In the genomic region with DNA sequence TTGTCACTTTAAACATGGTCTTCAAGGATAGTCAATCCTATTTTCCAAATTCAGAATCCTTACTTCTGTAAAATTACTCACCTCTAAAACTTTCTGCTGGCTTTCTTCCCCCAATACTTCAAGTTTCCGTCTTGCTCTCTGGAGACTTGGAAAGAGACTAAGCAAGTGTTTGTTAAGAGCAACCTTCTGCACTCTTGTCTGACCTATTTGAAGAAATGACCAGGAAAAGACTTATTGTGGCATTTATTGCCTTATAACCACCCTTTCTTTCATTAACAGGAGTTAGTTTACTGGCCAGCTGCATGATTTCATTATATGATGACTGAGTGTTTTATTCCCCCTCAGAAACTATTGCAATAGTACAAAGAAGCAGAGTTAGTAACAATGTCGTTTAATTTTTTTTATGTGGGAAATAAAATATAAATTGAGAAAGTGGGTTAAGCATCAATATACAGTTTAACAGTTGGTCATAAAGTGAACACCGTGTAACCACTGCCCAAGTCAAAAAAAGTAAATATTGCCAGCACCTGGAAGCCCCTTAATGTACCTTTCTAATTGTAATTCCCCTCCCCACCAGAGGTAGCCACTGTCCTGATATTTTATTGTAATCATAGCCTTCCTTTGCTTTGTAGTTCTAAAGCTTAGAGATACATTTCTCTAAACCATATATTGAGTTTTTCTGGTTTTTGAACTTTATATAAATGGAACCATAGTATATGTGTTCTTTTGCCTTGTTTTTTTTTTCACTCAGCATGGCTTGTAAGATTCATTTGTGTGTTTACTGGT, we compare ENCODE assay signal across 24 cellular contexts.
"Had no signal": no experiment of that assay in that cellular context is flagged by ENCODE, and none has a peak within 500 bp of the region (broad histone marks: within the 10 kb centered on the region; RNA-seq: fewer than 3 reads in every experiment).

No MANE protein-coding gene starts in this region.

- H3K4me3 ChIP-seq: lung, skin epidermis, testis, upper lobe of left lung had no signal

- H3K36me3 ChIP-seq: upper lobe of left lung had no signal

- ATAC-seq: activated CD4-positive, alpha-beta T cell treated with anti-CD3 and anti-CD28 coated beads for 36 hours; activated CD8-positive, alpha-beta memory T cell treated with anti-CD3 and anti-CD28 coated beads, Interleukin-2, amount 10 ng/mL, durations not matched to agents 7 days and 5 days; left colon; right cardiac atrium; stimulated activated effector memory CD8-positive, alpha-beta T cell treated with anti-CD3 and anti-CD28 coated beads, Interleukin-12 subunit alpha, Interleukin-12 subunit beta, amount 100 ng/mL, for 72 hours; T-cell; WTC11 had no signal

- H3K27ac ChIP-seq: epithelial cell of prostate, skin epidermis, testis, upper lobe of left lung had no signal

- H3K36me3 Mint-ChIP-seq: activated CD4-positive, alpha-beta memory T cell treated with anti-CD3 and anti-CD28 coated beads for 36 hours; activated CD8-positive, alpha-beta memory T cell treated with anti-CD3 and anti-CD28 coated beads, Interleukin-2, amount 10 ng/mL, durations not matched to agents 7 days and 5 days; brain; natural killer cell treated with Interleukin-12 subunit alpha and Interleukin-12 subunit beta and Interleukin-15 and Interleukin-18, amount 100 ng/mL, for 72 hours; stimulated activated effector memory CD8-positive, alpha-beta T cell treated with anti-CD3 and anti-CD28 coated beads, Interleukin-12 subunit alpha, Interleukin-12 subunit beta, amount 100 ng/mL, for 72 hours; T-cell; WTC11 had no signal

- H3K9me3 Mint-ChIP-seq: activated CD4-positive, alpha-beta memory T cell treated with anti-CD3 and anti-CD28 coated beads for 36 hours; brain; natural killer cell treated with Interleukin-12 subunit alpha and Interleukin-12 subunit beta and Interleukin-15 and Interleukin-18, amount 100 ng/mL, for 72 hours; stimulated activated effector memory CD8-positive, alpha-beta T cell treated with anti-CD3 and anti-CD28 coated beads, Interleukin-12 subunit alpha, Interleukin-12 subunit beta, amount 100 ng/mL, for 72 hours; T-cell; WTC11 had no signal

- H3K9me3 ChIP-seq: testis, upper lobe of left lung had no signal

- DNase-seq: activated CD4-positive, alpha-beta memory T cell treated with anti-CD3 and anti-CD28 coated beads for 36 hours; activated CD4-positive, alpha-beta T cell treated with anti-CD3 and anti-CD28 coated beads for 36 hours; activated CD8-positive, alpha-beta memory T cell treated with anti-CD3 and anti-CD28 coated beads, Interleukin-2, amount 10 ng/mL, durations not matched to agents 7 days and 5 days; activated naive CD4-positive, alpha-beta T cell treated with Interleukin-2 at 50 U/mL for 16 hours; caudate nucleus; foreskin melanocyte; glutamatergic neuron; hypothalamus; islet precursor cell; left colon; right cardiac atrium; stimulated activated CD4-positive, alpha-beta T cell treated with anti-CD3 and anti-CD28 coated beads, Interleukin-15, amount 100 ng/mL, for 24 hours; stimulated activated CD4-positive, alpha-beta T cell treated with anti-CD3 and anti-CD28 coated beads, Interleukin-4, amount 100 ng/mL, for 24 hours; T-cell; testis; upper lobe of left lung had no signal

- H3K4me1 Mint-ChIP-seq: activated CD4-positive, alpha-beta T cell treated with anti-CD3 and anti-CD28 coated beads for 36 hours; stimulated activated effector memory CD8-positive, alpha-beta T cell treated with anti-CD3 and anti-CD28 coated beads, Interleukin-12 subunit alpha, Interleukin-12 subunit beta, amount 100 ng/mL, for 72 hours; T-cell had no signal

- H3K27me3 ChIP-seq: testis, upper lobe of left lung had no signal

- H3K27ac Mint-ChIP-seq: activated CD4-positive, alpha-beta memory T cell treated with anti-CD3 and anti-CD28 coated beads for 36 hours; activated CD4-positive, alpha-beta T cell treated with anti-CD3 and anti-CD28 coated beads for 36 hours; activated CD8-positive, alpha-beta memory T cell treated with anti-CD3 and anti-CD28 coated beads, Interleukin-2, amount 10 ng/mL, durations not matched to agents 7 days and 5 days; natural killer cell treated with Interleukin-12 subunit alpha and Interleukin-12 subunit beta and Interleukin-15 and Interleukin-18, amount 100 ng/mL, for 72 hours; progenitor cell of endocrine pancreas; stimulated activated effector memory CD8-positive, alpha-beta T cell treated with anti-CD3 and anti-CD28 coated beads, Interleukin-12 subunit alpha, Interleukin-12 subunit beta, amount 100 ng/mL, for 72 hours; T-cell; WTC11 had no signal

- H3K4me3 Mint-ChIP-seq: activated CD4-positive, alpha-beta memory T cell treated with anti-CD3 and anti-CD28 coated beads for 36 hours; activated CD4-positive, alpha-beta T cell treated with anti-CD3 and anti-CD28 coated beads for 36 hours; activated CD8-positive, alpha-beta memory T cell treated with anti-CD3 and anti-CD28 coated beads, Interleukin-2, amount 10 ng/mL, durations not matched to agents 7 days and 5 days; natural killer cell treated with Interleukin-12 subunit alpha and Interleukin-12 subunit beta and Interleukin-15 and Interleukin-18, amount 100 ng/mL, for 72 hours; stimulated activated effector memory CD8-positive, alpha-beta T cell treated with anti-CD3 and anti-CD28 coated beads, Interleukin-12 subunit alpha, Interleukin-12 subunit beta, amount 100 ng/mL, for 72 hours; T-cell; WTC11 had no signal

- H3K27me3 Mint-ChIP-seq: brain, progenitor cell of endocrine pancreas had no signal
